Comparison of ENCODE assay signal across 8 cellular contexts in the genomic region with DNA sequence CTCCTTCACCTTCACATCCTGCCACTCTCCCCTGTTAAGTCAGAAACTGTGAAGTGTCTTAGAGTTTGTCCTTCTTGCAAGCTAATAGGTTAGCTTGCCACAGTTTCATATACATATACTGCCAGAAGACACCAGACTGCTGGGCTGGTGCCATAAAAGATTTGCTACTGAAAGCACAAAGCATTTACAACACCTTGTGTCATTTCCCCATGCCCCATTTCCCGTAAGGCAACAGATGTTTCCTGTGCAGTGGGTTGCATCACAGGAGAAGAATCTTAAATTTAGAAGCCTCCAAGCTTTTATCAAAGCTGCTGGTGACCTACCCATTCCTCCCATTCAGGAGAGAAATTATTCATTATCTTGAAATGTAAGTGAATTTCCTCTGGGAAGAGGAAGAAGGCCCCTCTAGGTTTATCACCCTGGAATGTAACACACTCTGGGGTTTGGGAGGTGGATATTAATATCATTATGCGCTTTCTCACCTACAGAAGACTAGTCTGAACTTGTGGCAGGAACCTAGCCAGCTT. TPM values are rescaled to one million over a fixed set of nuclear protein-coding genes. Genes with fewer than 3 reads are reported as not detected.
DNase-seq lines count a peak whose midpoint lies in the region; ATAC-seq lines count a peak whose summit lies in the region.

No MANE protein-coding gene starts in this region.

- DNase-seq in Ammon's horn (ENCODE audit: low spot score): peak; percentile 77
- DNase-seq in HS-5 (ENCODE audit: low read depth): peak; percentile 74
- peak in 31 of 58 donors; percentile 0 to 67 (median 12) for DNase-seq in anterior cingulate cortex (lab: John Stamatoyannopoulos, UW)
- peak; percentile 52 for DNase-seq in left lobe of liver (ENCODE audit: low spot score)
- no peak for DNase-seq in NCI-H510A (lab: John Stamatoyannopoulos, UW)
- no peak for DNase-seq in DMS153 treated with DMSO at 0.1 percent for 48 hours (lab: John Stamatoyannopoulos, UW; ENCODE audit: unreplicated experiment)
- no peak for DNase-seq in amniotic stem cell (lab: John Stamatoyannopoulos, UW)

- ATAC-seq in GM19452 (IDR thresholded peaks at IDR 0.05; ENCODE audit: unreplicated experiment): peak; percentile 75
- ATAC-seq in left lobe of liver: peak; percentile 52

RNA-seq across cellular contexts. Expression of a gene that starts 34.5 kb away (rescaled TPM):
- 12.4 TPM for total RNA-seq in left lobe of liver

Comparison
In these comparisons a context has a peak if more than half of its experiments do, and no peak if none do; other contexts are left out.
1. DNase-seq: peak in Ammon's horn (single experiment), HS-5 (single experiment), anterior cingulate cortex (31 of 58) and left lobe of liver (single experiment); none in NCI-H510A (single experiment), DMS153 treated with DMSO at 0.1 percent for 48 hours (single experiment) and amniotic stem cell (single experiment).